ENCODE assay signal across 22 cellular contexts in the genomic region with DNA sequence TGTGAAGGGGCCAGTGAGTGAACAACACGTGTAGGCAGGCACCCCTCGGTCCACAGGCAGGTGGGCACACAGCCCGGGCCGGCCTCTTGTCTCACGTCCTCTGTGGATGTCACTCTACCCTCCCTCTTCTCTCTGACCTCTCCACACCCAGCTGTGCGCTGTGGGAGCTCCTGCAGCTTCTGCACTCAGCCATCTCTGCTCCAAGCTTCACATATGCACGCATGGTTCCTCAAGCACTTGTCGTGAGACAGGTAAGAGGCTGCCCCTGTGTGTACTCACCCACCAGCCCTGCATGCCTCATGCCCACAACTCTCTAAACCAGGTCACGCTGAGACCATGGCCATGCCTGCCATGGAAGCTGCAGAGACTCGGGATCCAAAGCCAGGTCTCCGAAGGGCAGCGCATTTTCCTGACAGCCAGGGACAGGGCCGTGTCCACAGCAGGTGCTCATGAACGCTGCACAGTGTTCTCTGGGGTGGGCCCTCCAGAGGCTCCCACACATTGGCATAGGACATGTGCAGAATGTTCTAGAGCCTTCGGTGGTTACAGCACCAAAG.
DNase-seq lines count a peak whose midpoint lies in the region; FAIRE-seq and TF ChIP-seq lines count a peak whose summit lies in the region.
"Had no signal": no experiment of that assay in that cellular context is flagged by ENCODE, and none has a peak within 500 bp of the region (broad histone marks: within the 10 kb centered on the region; RNA-seq: fewer than 3 reads in every experiment).

No MANE protein-coding gene starts in this region.

- H3K27me3 Mint-ChIP-seq in neural progenitor cell (ENCODE audit: insufficient read depth, low read depth) (peaks cover 14% of the 10 kb centered on the region), type B pancreatic cell (no peaks in the 10 kb centered on the region)
- H3K27me3 Mint-ChIP-seq: CD4-positive, CD25-positive, alpha-beta regulatory T cell had no signal

- no peak overlapping the region for H3K4me3 Mint-ChIP-seq in neural progenitor cell
- H3K4me3 Mint-ChIP-seq in type B pancreatic cell = no peak overlapping the region
- H3K4me3 Mint-ChIP-seq: GM23338 had no signal

- no peak for FAIRE-seq in HTR-8/SVneo (lab: Jason Lieb, UNC)
- FAIRE-seq: GM12891, RCC 7860 had no signal

- H3K27ac ChIP-seq in right atrium auricular region = no peak overlapping the region
- no peak overlapping the region for H3K27ac ChIP-seq in left ventricle myocardium inferior (replicated peaks)
- H3K27ac ChIP-seq in neural progenitor cell = no peak overlapping the region
- H3K27ac ChIP-seq: HL-60, SJCRH30 had no signal

- no peaks in the 10 kb centered on the region for H3K36me3 ChIP-seq in right atrium auricular region
- H3K36me3 ChIP-seq in left ventricle myocardium inferior = no peaks in the 10 kb centered on the region
- H3K36me3 ChIP-seq in neural progenitor cell = no peaks in the 10 kb centered on the region
- H3K36me3 ChIP-seq: SJCRH30 had no signal

- H3K4me2 ChIP-seq in neural progenitor cell = no peak overlapping the region
- H3K4me2 ChIP-seq: GM23338 had no signal

- H3K4me3 ChIP-seq in right atrium auricular region (no peak overlapping the region), left ventricle myocardium inferior (no peak overlapping the region), neural progenitor cell (no peak overlapping the region)
- H3K4me3 ChIP-seq: GM23338, SJCRH30 had no signal

- intact Hi-C loops in left ventricle myocardium inferior (cut with micrococcal nuclease) = no loop called here

- no peaks in the 10 kb centered on the region for H4K20me1 ChIP-seq in neural progenitor cell (ENCODE audit: low read depth)

- no peaks in the 10 kb centered on the region for H3K79me2 ChIP-seq in neural progenitor cell (ENCODE audit: low read depth)

- H3K9me3 ChIP-seq in right atrium auricular region = no peaks in the 10 kb centered on the region
- peaks cover 9% of the 10 kb centered on the region for H3K9me3 ChIP-seq in left ventricle myocardium inferior (replicated peaks)
- H3K9me3 ChIP-seq in neural progenitor cell (ENCODE audit: low read depth) = no peaks in the 10 kb centered on the region
- H3K9me3 ChIP-seq: SJCRH30 had no signal

- no peak overlapping the region for H3K9ac ChIP-seq in neural progenitor cell

- peaks cover 9% of the 10 kb centered on the region for H3K36me3 Mint-ChIP-seq in neural progenitor cell
- peaks cover 4% of the 10 kb centered on the region for H3K36me3 Mint-ChIP-seq in type B pancreatic cell
- H3K36me3 Mint-ChIP-seq: CD4-positive, CD25-positive, alpha-beta regulatory T cell had no signal

- peak overlapping the region; percentile 52 for H3K27ac Mint-ChIP-seq in neural progenitor cell
- no peak overlapping the region for H3K27ac Mint-ChIP-seq in type B pancreatic cell
- H3K27ac Mint-ChIP-seq: CD4-positive, CD25-positive, alpha-beta regulatory T cell; GM23338 had no signal

- H3K27me3 ChIP-seq in right atrium auricular region (no peaks in the 10 kb centered on the region), left ventricle myocardium inferior (ENCODE audit: low read depth) (peaks cover 45% of the 10 kb centered on the region), neural progenitor cell (no peaks in the 10 kb centered on the region)
- H3K27me3 ChIP-seq: SJCRH30 had no signal

- no peaks in the 10 kb centered on the region for H3F3A ChIP-seq in neural progenitor cell (ENCODE audit: low read depth)

- H2AFZ ChIP-seq in neural progenitor cell (replicated peaks) = no peak overlapping the region
- H2AFZ ChIP-seq: GM23338 had no signal

- H3K4me1 Mint-ChIP-seq in neural progenitor cell (peaks cover 19% of the 10 kb centered on the region), type B pancreatic cell (ENCODE audit: unreplicated experiment) (no peaks in the 10 kb centered on the region)
- H3K4me1 Mint-ChIP-seq: CD4-positive, CD25-positive, alpha-beta regulatory T cell; GM23338 had no signal

- TF ChIP-seq CTCF in right atrium auricular region (IDR thresholded peaks at IDR 0.05) (no peak), left ventricle myocardium inferior (IDR thresholded peaks at IDR 0.05; ENCODE audit: borderline replicate concordance) (no peak), neural progenitor cell (IDR thresholded peaks at IDR 0.05) (no peak), type B pancreatic cell (conservative IDR thresholded peaks at IDR 0.05) (no peak), GM20000 (IDR thresholded peaks at IDR 0.05; ENCODE audit: extremely low read depth, missing control alignments) (no peak)

- H3K4me1 ChIP-seq in right atrium auricular region (no peaks in the 10 kb centered on the region), left ventricle myocardium inferior (no peaks in the 10 kb centered on the region), neural progenitor cell (peaks cover 7% of the 10 kb centered on the region)
- H3K4me1 ChIP-seq: SJCRH30 had no signal

- DNase-seq in right atrium auricular region (ENCODE audit: low spot score) (peak; percentile 28), left ventricle myocardium inferior (no peak), NCI-H146 treated with DMSO at 0.1 percent for 48 hours (lab: John Stamatoyannopoulos, UW; ENCODE audit: unreplicated experiment) (peak; percentile 13), neural progenitor cell (ENCODE audit: low spot score) (no peak), type B pancreatic cell (ENCODE audit: extremely low spot score, unreplicated experiment) (peak; percentile 58), HTR-8/SVneo (ENCODE audit: insufficient read length, low spot score) (no peak), NCI-H1436 (lab: John Stamatoyannopoulos, UW) (no peak), GM20000 (ENCODE audit: low spot score) (no peak)
- DNase-seq: CD4-positive, CD25-positive, alpha-beta regulatory T cell; DND-41; KG1; NCI-H1105; NCI-H1930; NCI-H2171; NCI-H524; NK-92 treated with Interleukin-12 subunit alpha and Interleukin-12 subunit beta, amount 100 ng/mL, for 24 hours; T-helper 1 cell had no signal

- H3K9me3 Mint-ChIP-seq in neural progenitor cell (peaks cover 16% of the 10 kb centered on the region), type B pancreatic cell (peaks cover 5% of the 10 kb centered on the region)

Comparison
In these comparisons a context has a peak if more than half of its experiments do, and no peak if none do; other contexts are left out.
1. DNase-seq: peak in right atrium auricular region (single experiment), NCI-H146 treated with DMSO at 0.1 percent for 48 hours (single experiment) and type B pancreatic cell (single experiment); none in left ventricle myocardium inferior (single experiment), neural progenitor cell (single experiment), HTR-8/SVneo (single experiment), NCI-H1436 (single experiment) and GM20000 (single experiment).